In genomic region chr9:116815828-116816227, GRCh38 we compare ENCODE assay signal across 23 cellular contexts.
"Had no signal": no experiment of that assay in that cellular context is flagged by ENCODE, and none has a peak within 500 bp of the region (broad histone marks: within the 10 kb centered on the region; RNA-seq: fewer than 3 reads in every experiment).

No MANE protein-coding gene starts in this region.

- H3K9ac ChIP-seq: SK-N-SH had no signal

- DNase-seq: KBM-7; MV-4-11; NCI-H1048; NCI-H1105; NCI-H1417; NCI-H1436 treated with DMSO at 0.1 percent for 48 hours; NCI-H1694; NCI-H187 treated with DMSO at 0.1 percent for 48 hours; NCI-H2029 treated with DMSO at 0.1 percent for 48 hours; NCI-H2171 treated with DMSO at 0.1 percent for 48 hours; NCI-H345; NCI-H446 treated with DMSO at 0.1 percent for 48 hours; NCI-H524; NCI-H69; NCI-H774; NK-92 treated with Interleukin-12 subunit alpha and Interleukin-12 subunit beta, amount 100 ng/mL, for 24 hours; PC-3; SHP77; SK-N-SH; SW 1271; T-cell had no signal

- ATAC-seq: Panc1, PC-3, T-cell had no signal

- H3K27ac ChIP-seq: RWPE1 had no signal

- H3K9me3 ChIP-seq: SK-N-SH had no signal

- H3K4me2 ChIP-seq: SK-N-SH had no signal
